ENCODE assay signal across 29 cellular contexts in the genomic region with DNA sequence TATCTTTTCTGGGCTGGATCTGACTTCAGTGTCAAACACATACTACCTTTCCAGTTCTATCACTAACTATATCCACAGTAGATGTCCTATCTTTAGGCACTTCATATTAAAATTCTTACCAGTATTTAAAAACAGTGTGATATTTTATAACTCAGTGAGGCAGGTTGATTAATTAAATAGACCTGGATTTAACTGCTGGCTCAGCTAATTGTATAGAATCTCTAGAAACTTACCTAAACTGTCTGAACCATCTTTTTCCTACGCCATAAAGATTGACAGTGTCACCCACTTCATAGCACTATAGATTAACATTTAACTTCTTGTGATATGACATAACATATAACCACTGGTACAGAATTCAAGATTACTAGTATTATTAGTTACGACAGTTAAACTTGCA.
"Had no signal": no experiment of that assay in that cellular context is flagged by ENCODE, and none has a peak within 500 bp of the region (broad histone marks: within the 10 kb centered on the region; RNA-seq: fewer than 3 reads in every experiment).

No MANE protein-coding gene starts in this region.

- H3K4me3 Mint-ChIP-seq: stimulated activated effector memory CD8-positive, alpha-beta T cell treated with anti-CD3 and anti-CD28 coated beads, Interleukin-12 subunit alpha, Interleukin-12 subunit beta, amount 100 ng/mL, for 72 hours; stimulated activated memory B cell treated with anti-CD40 and anti-IgM and Interleukin-4, amounts not matched to agents 10 μg/mL and 1 μg/mL and 100 μg/mL, for 72 hours; stimulated activated naive B cell treated with anti-CD40 and anti-IgM and Interleukin-4, amounts not matched to agents 10 μg/mL and 1 μg/mL and 100 μg/mL, for 72 hours; stimulated activated naive CD8-positive, alpha-beta T cell treated with anti-CD3 and anti-CD28 coated beads, Interleukin-15, amount 100 ng/mL, for 72 hours; stimulated activated naive CD8-positive, alpha-beta T cell treated with anti-CD3 and anti-CD28 coated beads, Interleukin-15, Interleukin-2, amounts not matched to agents 100 ng/mL and 50 ng/mL, for 24 hours; type B pancreatic cell had no signal

- H3K36me3 Mint-ChIP-seq: stimulated activated effector memory CD8-positive, alpha-beta T cell treated with anti-CD3 and anti-CD28 coated beads, Interleukin-12 subunit alpha, Interleukin-12 subunit beta, amount 100 ng/mL, for 72 hours; stimulated activated memory B cell treated with anti-CD40 and anti-IgM and Interleukin-4, amounts not matched to agents 10 μg/mL and 1 μg/mL and 100 μg/mL, for 72 hours; stimulated activated naive B cell treated with anti-CD40 and anti-IgM and Interleukin-4, amounts not matched to agents 10 μg/mL and 1 μg/mL and 100 μg/mL, for 72 hours; type B pancreatic cell had no signal

- H3K27ac ChIP-seq: stomach, suprapubic skin, testis, thoracic aorta, thyroid gland, tibial artery, tibial nerve, transverse colon, upper lobe of left lung, upper lobe of right lung, uterus, vagina had no signal

- H3K9me3 ChIP-seq: suprapubic skin, testis, thoracic aorta, thyroid gland, transverse colon, upper lobe of left lung, upper lobe of right lung, uterus, vagina had no signal

- H3K27ac Mint-ChIP-seq: stimulated activated effector memory CD8-positive, alpha-beta T cell treated with anti-CD3 and anti-CD28 coated beads, Interleukin-12 subunit alpha, Interleukin-12 subunit beta, amount 100 ng/mL, for 72 hours; stimulated activated memory B cell treated with anti-CD40 and anti-IgM and Interleukin-4, amounts not matched to agents 10 μg/mL and 1 μg/mL and 100 μg/mL, for 72 hours; stimulated activated naive B cell treated with anti-CD40 and anti-IgM and Interleukin-4, amounts not matched to agents 10 μg/mL and 1 μg/mL and 100 μg/mL, for 72 hours; stimulated activated naive CD8-positive, alpha-beta T cell treated with anti-CD3 and anti-CD28 coated beads, Interleukin-15, amount 100 ng/mL, for 72 hours; stimulated activated naive CD8-positive, alpha-beta T cell treated with anti-CD3 and anti-CD28 coated beads, Interleukin-15, Interleukin-2, amounts not matched to agents 100 ng/mL and 50 ng/mL, for 24 hours; type B pancreatic cell had no signal

- H3K27me3 Mint-ChIP-seq: stimulated activated memory B cell treated with anti-CD40 and anti-IgM and Interleukin-4, amounts not matched to agents 10 μg/mL and 1 μg/mL and 100 μg/mL, for 72 hours; stimulated activated naive B cell treated with anti-CD40 and anti-IgM and Interleukin-4, amounts not matched to agents 10 μg/mL and 1 μg/mL and 100 μg/mL, for 72 hours; stimulated activated naive CD8-positive, alpha-beta T cell treated with anti-CD3 and anti-CD28 coated beads, Interleukin-15, amount 100 ng/mL, for 72 hours; stimulated activated naive CD8-positive, alpha-beta T cell treated with anti-CD3 and anti-CD28 coated beads, Interleukin-15, Interleukin-2, amounts not matched to agents 100 ng/mL and 50 ng/mL, for 24 hours; type B pancreatic cell had no signal

- H3K36me3 ChIP-seq: stomach, suprapubic skin, thoracic aorta, thyroid gland, tibial artery, tibial nerve, transverse colon, upper lobe of left lung, upper lobe of right lung, uterus, vagina had no signal

- H3K9me3 Mint-ChIP-seq: stimulated activated naive CD8-positive, alpha-beta T cell treated with anti-CD3 and anti-CD28 coated beads, Interleukin-15, Interleukin-2, amounts not matched to agents 100 ng/mL and 50 ng/mL, for 24 hours had no signal

- H3K27me3 ChIP-seq: stomach, suprapubic skin, testis, thyroid gland, tibial artery, tibial nerve, transverse colon, upper lobe of left lung, upper lobe of right lung, uterus, vagina had no signal

- H3K4me1 Mint-ChIP-seq: stimulated activated effector memory CD8-positive, alpha-beta T cell treated with anti-CD3 and anti-CD28 coated beads, Interleukin-12 subunit alpha, Interleukin-12 subunit beta, amount 100 ng/mL, for 72 hours; stimulated activated memory B cell treated with anti-CD40 and anti-IgM and Interleukin-4, amounts not matched to agents 10 μg/mL and 1 μg/mL and 100 μg/mL, for 72 hours; stimulated activated naive B cell treated with anti-CD40 and anti-IgM and Interleukin-4, amounts not matched to agents 10 μg/mL and 1 μg/mL and 100 μg/mL, for 72 hours; stimulated activated naive CD8-positive, alpha-beta T cell treated with anti-CD3 and anti-CD28 coated beads, Interleukin-15, amount 100 ng/mL, for 72 hours had no signal

- FAIRE-seq: urothelium cell line had no signal

- H3K4me1 ChIP-seq: stomach, suprapubic skin, testis, thyroid gland, tibial artery, tibial nerve, transverse colon, upper lobe of left lung, upper lobe of right lung, uterus, vagina had no signal

- ATAC-seq: stimulated activated effector memory CD8-positive, alpha-beta T cell treated with anti-CD3 and anti-CD28 coated beads, Interleukin-12 subunit alpha, Interleukin-12 subunit beta, amount 100 ng/mL, for 72 hours; stimulated activated memory B cell treated with anti-CD40 and anti-IgM and Interleukin-4, amounts not matched to agents 10 μg/mL and 1 μg/mL and 100 μg/mL, for 72 hours; stimulated activated naive B cell treated with anti-CD40 and anti-IgM and Interleukin-4, amounts not matched to agents 10 μg/mL and 1 μg/mL and 100 μg/mL, for 72 hours; stimulated activated naive CD8-positive, alpha-beta T cell treated with anti-CD3 and anti-CD28 coated beads, Interleukin-15, amount 100 ng/mL, for 72 hours; stimulated activated naive CD8-positive, alpha-beta T cell treated with anti-CD3 and anti-CD28 coated beads, Interleukin-15, Interleukin-2, amounts not matched to agents 100 U/mL and 50 U/mL, for 24 hours; upper lobe of right lung had no signal

- DNase-seq: stimulated activated CD4-positive, alpha-beta T cell treated with anti-CD3 and anti-CD28 coated beads, Interleukin-2, amount 100 ng/mL, for 48 hours; stimulated activated CD4-positive, alpha-beta T cell treated with anti-CD3 and anti-CD28 coated beads, Interleukin-4, amount 100 ng/mL, for 1 hour; stimulated activated CD4-positive, alpha-beta T cell treated with anti-CD3 and anti-CD28 coated beads, Interleukin-4, amount 100 ng/mL, for 24 hours; stimulated activated CD4-positive, alpha-beta T cell treated with anti-CD3 and anti-CD28 coated beads, Interleukin-4, amount 100 ng/mL, for 4 hours; stimulated activated CD8-positive, alpha-beta memory T cell treated with anti-CD3 and anti-CD28 coated beads, Interleukin-4, amount 100 ng/mL, for 48 hours; stimulated activated naive B cell treated with anti-CD40 and anti-IgM and Interleukin-4, amounts not matched to agents 10 μg/mL and 1 μg/mL and 100 μg/mL, for 72 hours; stimulated activated naive CD4-positive, alpha-beta T cell; stimulated activated naive CD4-positive, alpha-beta T cell treated with Interleukin-2 at 50 U/mL for 16 hours; stimulated activated naive CD8-positive, alpha-beta T cell treated with anti-CD3 and anti-CD28 coated beads, Interleukin-15, amount 100 ng/mL, for 72 hours; stimulated activated naive CD8-positive, alpha-beta T cell treated with anti-CD3 and anti-CD28 coated beads, Interleukin-15, Interleukin-2, amounts not matched to agents 100 U/mL and 50 U/mL, for 24 hours; stomach; substantia nigra; testis; thyroid gland; tibial artery; transverse colon; trophoblast cell; upper lobe of left lung; upper lobe of right lung; uterus had no signal

- H3K4me3 ChIP-seq: stomach, suprapubic skin, testis, thoracic aorta, thyroid gland, tibial artery, tibial nerve, transverse colon, upper lobe of left lung, upper lobe of right lung, uterus, vagina had no signal
